14 cellular contexts compared by ENCODE assay signal in genomic region chr13:24359252-24359651, GRCh38. TPM values are rescaled to one million over a fixed set of nuclear protein-coding genes. Genes with fewer than 3 reads are reported as not detected.
DNase-seq lines count a peak whose midpoint lies in the region; ATAC-seq and TF ChIP-seq lines count a peak whose summit lies in the region.
"Not testable (repeated sequence)": the region's sequence is repeated elsewhere in the genome, so short reads cannot be mapped to it uniquely, and the experiment has no call there.
"Had no signal": no experiment of that assay in that cellular context is flagged by ENCODE, and none has a peak within 500 bp of the region (broad histone marks: within the 10 kb centered on the region; RNA-seq: fewer than 3 reads in every experiment).

No MANE protein-coding gene starts in this region.

- not testable (repeated sequence) for H3K27me3 Mint-ChIP-seq in nephron (ENCODE audit: low read depth)

- not testable (repeated sequence) for H3K36me3 Mint-ChIP-seq in nephron (ENCODE audit: low read depth)

- H3K9me3 Mint-ChIP-seq in nephron: not testable (repeated sequence)

- H3K4me2 ChIP-seq in HCT116 (ENCODE audit: low read length); PC-3 (ENCODE audit: low read length): not testable (repeated sequence)

- not testable (repeated sequence) for H3K4me1 ChIP-seq in HCT116 (ENCODE audit: control insufficient read depth in 1 of 2, insufficient read depth in 2 of 2, low read length in 2 of 2); PC-3 (ENCODE audit: insufficient read depth, low read length)

- H3K4me3 ChIP-seq in HCT116 (replicated peaks in 1 of 2; ENCODE audit: low read depth in 1 of 2, low read length in 2 of 2); PC-3 (ENCODE audit: low read length); brain microvascular endothelial cell (ENCODE audit: low read depth, low read length); kidney epithelial cell (ENCODE audit: low read depth, low read length): not testable (repeated sequence)

- TF ChIP-seq POLR2A in HCT116 (IDR thresholded peaks at IDR 0.05; ENCODE audit: borderline replicate concordance, extremely low read depth, insufficient read depth, insufficient read length): not testable (repeated sequence)

- not testable (repeated sequence) for H3K9ac ChIP-seq in HCT116 (ENCODE audit: low read length); PC-3 (ENCODE audit: low read length)

- H2AFZ ChIP-seq in HCT116 (ENCODE audit: low read depth, low read length, poor library complexity, severe bottlenecking); PC-3 (ENCODE audit: low read length): not testable (repeated sequence)

- H4K20me1 ChIP-seq in HCT116 (ENCODE audit: insufficient read depth); PC-3 (ENCODE audit: low read length): not testable (repeated sequence)

- BruUV-seq in HCT116 (replicated peaks; lab: Mats Ljungman, UMichigan); PC-3 (replicated peaks; lab: Mats Ljungman, UMichigan): not testable (repeated sequence)

- not testable (repeated sequence) for H3K27ac ChIP-seq in HCT116 (ENCODE audit: low read depth, low read length); PC-3 (ENCODE audit: low read length); brain microvascular endothelial cell

- not testable (repeated sequence) for H3K27me3 ChIP-seq in HCT116 (ENCODE audit: insufficient read depth, low read length); PC-3 (ENCODE audit: low read length); brain microvascular endothelial cell (replicated peaks); kidney epithelial cell (ENCODE audit: control insufficient read depth, insufficient read depth, low read length)

- POLR2A ChIA-PET in HCT116 (lab: Charles Lee); PC-3 (lab: Charles Lee; ENCODE audit: unreplicated experiment): not testable (repeated sequence)

- H3K79me2 ChIP-seq in HCT116 (ENCODE audit: insufficient read depth, low read length); PC-3 (ENCODE audit: low read length): not testable (repeated sequence)

- ATAC-seq in HCT116 (peak; percentile 88), PC-3 (peak; percentile 31; the same call in 1 of the 2 replicates)

- H3F3A ChIP-seq in PC-3 (ENCODE audit: low read length, unreplicated experiment): not testable (repeated sequence)

- H3K4me1 Mint-ChIP-seq in nephron: not testable (repeated sequence)

- not testable (repeated sequence) for H3K36me3 ChIP-seq in HCT116 (ENCODE audit: control insufficient read depth in 1 of 2, insufficient read depth in 2 of 2, low read length in 2 of 2); PC-3 (ENCODE audit: low read depth, low read length); brain microvascular endothelial cell (replicated peaks); kidney epithelial cell (ENCODE audit: control insufficient read depth, insufficient read depth, low read length)

- intact Hi-C loops in HCT116 (cut with micrococcal nuclease); PC-3 (cut with micrococcal nuclease): not testable (repeated sequence)

- not testable (repeated sequence) for H3K4me3 Mint-ChIP-seq in nephron

- peak overlapping the region in 2 of 3 experiments; percentile 34 to 72 for H3K27ac Mint-ChIP-seq in nephron

- TF ChIP-seq RAD21 in HCT116 (IDR thresholded peaks at IDR 0.05; ENCODE audit: low read depth): not testable (repeated sequence)

- not testable (repeated sequence) for H3K9me3 ChIP-seq in HCT116 (ENCODE audit: control insufficient read depth in 1 of 2, insufficient read depth in 1 of 2, low read depth in 1 of 2, low read length in 2 of 2); PC-3 (ENCODE audit: low read length)

- CTCF ChIA-PET in HCT116 (lab: Charles Lee); PC-3 (lab: Charles Lee): not testable (repeated sequence)

- not testable (repeated sequence) for H3K9me2 ChIP-seq in HCT116 (ENCODE audit: insufficient read depth); PC-3 (replicated peaks; ENCODE audit: low read length)

- RAD21 ChIA-PET in HCT116 (lab: Charles Lee; ENCODE audit: low non-redundant PET in 1 of 2, low total read pairs in 2 of 2, uncharacterized antibody in 2 of 2, unreplicated experiment in 2 of 2): not testable (repeated sequence)

- DNase-seq in AG20443 (ENCODE audit: low spot score) (peak; percentile 9), ELR (ENCODE audit: low read depth) (peak; percentile 39), PC-3 (peak; percentile 9), SK-N-DZ (ENCODE audit: low spot score) (peak; percentile 19)
- not testable (repeated sequence) for DNase-seq in HCT116 (ENCODE audit: low read depth, low spot score); brain microvascular endothelial cell; kidney epithelial cell (ENCODE audit: low read depth)

- in situ Hi-C loops in brain microvascular endothelial cell (cut with HindIII; ENCODE audit: low pct_ligation_motif_present, low sequenced_read_pairs): not testable (repeated sequence)

- TF ChIP-seq CTCF in HCT116 (IDR thresholded peaks at IDR 0.05 in 2 of 3, conservative IDR thresholded peaks at IDR 0.05 in 1 of 3; ENCODE audit: borderline replicate concordance in 1 of 3, insufficient read depth in 1 of 3, low read depth in 2 of 3, low read length in 2 of 3); PC-3 (conservative IDR thresholded peaks at IDR 0.05; ENCODE audit: low read depth, low read length); nephron (IDR thresholded peaks at IDR 0.05; ENCODE audit: unreplicated experiment in 3 of 3): not testable (repeated sequence)
- TF ChIP-seq CTCF in brain microvascular endothelial cell (IDR thresholded peaks at IDR 0.05; ENCODE audit: low read depth, low read length, missing control alignments): peak; percentile 12
- TF ChIP-seq CTCF in kidney epithelial cell (IDR thresholded peaks at IDR 0.05; ENCODE audit: insufficient read depth, low read length, poor library complexity, severe bottlenecking): peak; percentile 2

TF ChIP-seq in HCT116, 20 proteins besides CTCF, POLR2A, EP300 and RAD21:
- TF ChIP-seq TCF7L2 (IDR thresholded peaks at IDR 0.05; ENCODE audit: borderline replicate concordance, extremely low read depth, insufficient read depth, insufficient read length): peak; percentile 58

RNA-seq across cellular contexts. Expression of gene C1QTNF9, which starts 49.9 kb away (rescaled TPM):
- total RNA-seq in HCT116 (2021; ENCODE audit: unreplicated experiment): not detected
- polyA plus RNA-seq in HCT116 (2012): not detected in 2 replicates
- total RNA-seq in PC-3 (2014; rRNA removed): 0.11 TPM in 1 of 2 replicates, not detected in the other
- not detected in 2 replicates for polyA plus RNA-seq in SK-N-DZ (2014; cell fraction: cytosol; rRNA removed)
- polyA plus RNA-seq in SK-N-DZ (2014; cell fraction: nucleus; rRNA removed): not detected in 2 replicates
- not detected in 2 replicates for total RNA-seq in kidney epithelial cell
- total RNA-seq: CD4-positive, alpha-beta memory T cell; H4; HFFc6 had no signal
- polyA plus RNA-seq: A549; CD14-positive monocyte; CD4-positive, alpha-beta memory T cell; IgD-negative memory B cell had no signal
